13 cellular contexts compared by ENCODE assay signal in genomic region chr6:56756219-56756789, GRCh38.
DNase-seq lines count a peak whose midpoint lies in the region; ATAC-seq, FAIRE-seq and TF ChIP-seq lines count a peak whose summit lies in the region.
"Had no signal": no experiment of that assay in that cellular context is flagged by ENCODE, and none has a peak within 500 bp of the region (broad histone marks: within the 10 kb centered on the region; RNA-seq: fewer than 3 reads in every experiment).

No MANE protein-coding gene starts in this region.

- H3K4me1 ChIP-seq in HepG2 (ENCODE audit: insufficient read depth, low read length) (no peaks in the 10 kb centered on the region; the same call in 1 of the 2 replicates), prostate gland (replicated peaks) (no peaks in the 10 kb centered on the region)

- H3K9me3 ChIP-seq in HepG2 (ENCODE audit: low read length), result no peaks in the 10 kb centered on the region
- no peaks in the 10 kb centered on the region for H3K9me3 ChIP-seq in prostate gland
- H3K9me3 ChIP-seq: HAP-1 had no signal

- TF ChIP-seq POLR2A in HepG2 (IDR thresholded peaks at IDR 0.05; ENCODE audit: insufficient read depth in 1 of 2, low read depth in 2 of 2, low read length in 2 of 2) (no peak), prostate gland (IDR thresholded peaks at IDR 0.05) (no peak)

- FAIRE-seq in HepG2 (lab: Jason Lieb, UNC), result no peak

- H3K27me3 ChIP-seq in HepG2 (ENCODE audit: control insufficient read depth in 1 of 2, insufficient read depth in 2 of 2, low read length in 2 of 2) (no peaks in the 10 kb centered on the region), prostate gland (replicated peaks; ENCODE audit: insufficient read depth) (no peaks in the 10 kb centered on the region)

- ATAC-seq in HepG2 (no peak), HG03432 (IDR thresholded peaks at IDR 0.05; ENCODE audit: unreplicated experiment) (no peak), GM19328 (IDR thresholded peaks at IDR 0.05; ENCODE audit: unreplicated experiment) (no peak)
- peak; percentile 28 for ATAC-seq in stimulated activated naive CD8-positive, alpha-beta T cell treated with anti-CD3 and anti-CD28 coated beads, Interleukin-15, Interleukin-2, amounts not matched to agents 100 U/mL and 50 U/mL, for 24 hours

- no peak overlapping the region for H3K4me3 ChIP-seq in HepG2 (replicated peaks in 1 of 3; ENCODE audit: insufficient read depth in 1 of 3, low read depth in 2 of 3, low read length in 3 of 3)
- H3K4me3 ChIP-seq in prostate gland, result no peak overlapping the region
- H3K4me3 ChIP-seq: HAP-1 had no signal

- H3K36me3 Mint-ChIP-seq in HFFc6 (ENCODE audit: low read depth) (peaks cover 17% of the 10 kb centered on the region; the same call in 1 of the 2 replicates), brain (no peaks in the 10 kb centered on the region)
- H3K36me3 Mint-ChIP-seq: CD4-positive, CD25-positive, alpha-beta regulatory T cell had no signal

- CTCF ChIA-PET in HepG2 (lab: Yijun Ruan, JAX; ENCODE audit: low intra/inter-chr PET ratio, low total read pairs), result interaction anchor here (4.0 kb wide), 1 partner anchor 47 kb away, joined by 73 read pairs; no protein-coding TSS in a partner anchor

- H3K27ac ChIP-seq in HepG2 (ENCODE audit: extremely low read length, insufficient read depth, low read length), result no peak overlapping the region
- no peak overlapping the region for H3K27ac ChIP-seq in prostate gland

- TF ChIP-seq RAD21 in HepG2 (CRISPR knock-in tag; IDR thresholded peaks at IDR 0.05), result no peak

- TF ChIP-seq EP300 in HepG2 (IDR thresholded peaks at IDR 0.05; ENCODE audit: low read depth in 2 of 2, low read length in 2 of 2) (no peak), HepG2 (CRISPR knock-in tag; IDR thresholded peaks at IDR 0.05; ENCODE audit: borderline replicate concordance) (no peak)

- H3K27ac Mint-ChIP-seq in HFFc6 (peak overlapping the region; percentile 88), brain (peak overlapping the region; percentile 15 to 88 (median 77))
- H3K27ac Mint-ChIP-seq: CD4-positive, CD25-positive, alpha-beta regulatory T cell; progenitor cell of endocrine pancreas had no signal

- H3K4me3 Mint-ChIP-seq in HFFc6 (peak overlapping the region; percentile 73), brain (peak overlapping the region in 2 of 5 experiments; percentile 18 to 27)
- H3K4me3 Mint-ChIP-seq: CD4-positive, CD25-positive, alpha-beta regulatory T cell; central memory CD8-positive, alpha-beta T cell had no signal

- POLR2A ChIA-PET in HepG2 (lab: Yijun Ruan, JAX), result no interaction called here

- H3K4me2 ChIP-seq in HepG2 (ENCODE audit: low read depth, low read length), result no peak overlapping the region

- no peaks in the 10 kb centered on the region for H3K9me3 Mint-ChIP-seq in HFFc6
- no peaks in the 10 kb centered on the region for H3K9me3 Mint-ChIP-seq in brain
- H3K9me3 Mint-ChIP-seq: central memory CD8-positive, alpha-beta T cell had no signal

- intact Hi-C loops in HepG2 (cut with micrococcal nuclease; ENCODE audit: unreplicated experiment), result loop anchor here (5.0 kb wide), 1 partner anchor 96 kb away; no protein-coding TSS in a partner anchor
- intact Hi-C loops in prostate gland (cut with DNase I), result loop anchor here (5.0 kb wide), 1 partner anchor 44 kb away; no protein-coding TSS in a partner anchor

- peaks cover 97% of the 10 kb centered on the region for H3K4me1 Mint-ChIP-seq in HFFc6 (ENCODE audit: low read depth)
- H3K4me1 Mint-ChIP-seq in brain, result peaks cover 91% of the 10 kb centered on the region
- H3K4me1 Mint-ChIP-seq: CD4-positive, CD25-positive, alpha-beta regulatory T cell; central memory CD8-positive, alpha-beta T cell had no signal

- BruUV-seq in HepG2 (replicated peaks; lab: Mats Ljungman, UMichigan), result no TSS peak

- in situ Hi-C loops in HepG2 (cut with HindIII; ENCODE audit: extremely low pct_ligation_motif_present, low pct_unique_long_range_greater_than_20kb), result no loop called here

- TF ChIP-seq CTCF in HFFc6 (IDR thresholded peaks at IDR 0.05) (no peak), brain (conservative IDR thresholded peaks at IDR 0.05) (no peak), HepG2 (CRISPR knock-in tag; IDR thresholded peaks at IDR 0.05) (no peak), prostate gland (IDR thresholded peaks at IDR 0.05) (no peak)

- no peak overlapping the region for H2AFZ ChIP-seq in HepG2 (ENCODE audit: low read length)

- H3K36me3 ChIP-seq in HepG2 (replicated peaks in 1 of 2; ENCODE audit: control insufficient read depth in 1 of 2, insufficient read depth in 2 of 2, low read length in 2 of 2), result no peaks in the 10 kb centered on the region
- no peaks in the 10 kb centered on the region for H3K36me3 ChIP-seq in prostate gland
- H3K36me3 ChIP-seq: HAP-1 had no signal

- no peaks in the 10 kb centered on the region for H3K79me2 ChIP-seq in HepG2 (ENCODE audit: insufficient read depth, low read length)

- DNase-seq in HFFc6 (no peak), HepG2 (ENCODE audit: low spot score) (no peak), prostate gland (ENCODE audit: low spot score) (no peak), GF-D8 (lab: John Stamatoyannopoulos, UW) (no peak)
- DNase-seq in stimulated activated naive CD8-positive, alpha-beta T cell treated with anti-CD3 and anti-CD28 coated beads, Interleukin-15, Interleukin-2, amounts not matched to agents 100 U/mL and 50 U/mL, for 24 hours, result no peak
- DNase-seq: CD4-positive, CD25-positive, alpha-beta regulatory T cell; MV-4-11 had no signal

- 68% methylated on average over 4 of the region's 4 CpGs for WGBS in HepG2 (ENCODE audit: low lambda C conversion rate)
- 69% methylated on average over 4 of the region's 4 CpGs for WGBS in prostate gland

- no peaks in the 10 kb centered on the region for H4K20me1 ChIP-seq in HepG2 (ENCODE audit: insufficient read depth, low read length)

- no peak overlapping the region for H3K9ac ChIP-seq in HepG2 (ENCODE audit: insufficient read depth, low read depth, low read length)

- peaks cover 5% of the 10 kb centered on the region for H3K27me3 Mint-ChIP-seq in HFFc6 (ENCODE audit: insufficient read depth)
- no peaks in the 10 kb centered on the region for H3K27me3 Mint-ChIP-seq in brain
- H3K27me3 Mint-ChIP-seq: central memory CD8-positive, alpha-beta T cell; progenitor cell of endocrine pancreas had no signal

TF ChIP-seq in HepG2, 621 proteins besides CTCF, POLR2A, EP300 and RAD21:
- no peak for TF ChIP-seq TBP (CRISPR knock-in tag; IDR thresholded peaks at IDR 0.05)
- TF ChIP-seq, protein P1, sequence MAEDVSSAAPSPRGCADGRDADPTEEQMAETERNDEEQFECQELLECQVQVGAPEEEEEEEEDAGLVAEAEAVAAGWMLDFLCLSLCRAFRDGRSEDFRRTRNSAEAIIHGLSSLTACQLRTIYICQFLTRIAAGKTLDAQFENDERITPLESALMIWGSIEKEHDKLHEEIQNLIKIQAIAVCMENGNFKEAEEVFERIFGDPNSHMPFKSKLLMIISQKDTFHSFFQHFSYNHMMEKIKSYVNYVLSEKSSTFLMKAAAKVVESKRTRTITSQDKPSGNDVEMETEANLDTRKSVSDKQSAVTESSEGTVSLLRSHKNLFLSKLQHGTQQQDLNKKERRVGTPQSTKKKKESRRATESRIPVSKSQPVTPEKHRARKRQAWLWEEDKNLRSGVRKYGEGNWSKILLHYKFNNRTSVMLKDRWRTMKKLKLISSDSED (CRISPR knock-in tag; IDR thresholded peaks at IDR 0.05), result no peak
- TF ChIP-seq ZNF468 (CRISPR knock-in tag; IDR thresholded peaks at IDR 0.05), result no peak
- TF ChIP-seq ZNF232 (CRISPR knock-in tag; IDR thresholded peaks at IDR 0.05; ENCODE audit: borderline replicate concordance), result no peak
- no peak for TF ChIP-seq FOXK1 (CRISPR knock-in tag; IDR thresholded peaks at IDR 0.05; ENCODE audit: borderline replicate concordance, low read depth)
- TF ChIP-seq MAFF (IDR thresholded peaks at IDR 0.05; ENCODE audit: low read depth, low read length), result peak; percentile 39
- TF ChIP-seq RELA (CRISPR knock-in tag; IDR thresholded peaks at IDR 0.05), result no peak
- no peak for TF ChIP-seq HNRNPUL1 (IDR thresholded peaks at IDR 0.05; ENCODE audit: low read depth, low read length)
- peak; percentile 40 to 51; a peak in 3 of 4 replicates for TF ChIP-seq MAFK (conservative IDR thresholded peaks at IDR 0.05 in 1 of 2, IDR thresholded peaks at IDR 0.05 in 1 of 2; ENCODE audit: low read length in 2 of 2)
- TF ChIP-seq ZSCAN12 (CRISPR knock-in tag; IDR thresholded peaks at IDR 0.05), result no peak
- no peak for TF ChIP-seq ZNF124 (CRISPR knock-in tag; IDR thresholded peaks at IDR 0.05)
